8 cellular contexts compared by ENCODE assay signal in genomic region chrX:103831342-103831802, GRCh38. TPM values are rescaled to one million over a fixed set of nuclear protein-coding genes. Genes with fewer than 3 reads are reported as not detected.
DNase-seq lines count a peak whose midpoint lies in the region; ATAC-seq and TF ChIP-seq lines count a peak whose summit lies in the region.

No MANE protein-coding gene starts in this region.

- no peak overlapping the region for H3K27ac Mint-ChIP-seq in Caco-2 (ENCODE audit: unreplicated experiment)

- H3K4me3 ChIP-seq in Caco-2 (ENCODE audit: low read depth, low read length) (peak overlapping the region; percentile 69), mucosa of descending colon (no peak overlapping the region), vagina (peak overlapping the region; percentile 54 to 58)

- H3K27ac ChIP-seq in vagina, result peak overlapping the region; percentile 60

- ATAC-seq in GM19463 (IDR thresholded peaks at IDR 0.05; ENCODE audit: unreplicated experiment) (peak; percentile 10), mucosa of descending colon (peak; percentile 10), HG03025 (IDR thresholded peaks at IDR 0.05; ENCODE audit: low FRiP score, unreplicated experiment) (no peak), HG03571 (IDR thresholded peaks at IDR 0.05; ENCODE audit: unreplicated experiment) (no peak)

- intact Hi-C loops in Caco-2 (cut with micrococcal nuclease; ENCODE audit: unreplicated experiment) (loop anchor here (5.0 kb wide), 1 partner anchor 144 kb away; the partner anchor contains the start of gene MORF4L2), mucosa of descending colon (cut with DNase I, micrococcal nuclease) (no loop called here), vagina (cut with DNase I) (no loop called here)

- no TSS peak for BruUV-seq in Caco-2 (replicated peaks; lab: Mats Ljungman, UMichigan)

- peaks cover 2% of the 10 kb centered on the region for H3K27me3 Mint-ChIP-seq in Caco-2 (ENCODE audit: insufficient read depth, unreplicated experiment)

- no peak for TF ChIP-seq POLR2A in vagina (IDR thresholded peaks at IDR 0.05)

- DNase-seq in Caco-2, result no peak
- DNase-seq in NCI-H774 (lab: John Stamatoyannopoulos, UW), result peak; percentile 45
- peak; percentile 73 for DNase-seq in cerebellum (ENCODE audit: low spot score)
- DNase-seq in mucosa of descending colon, result peak in 1 of 3 donors; percentile 62
- DNase-seq in vagina (ENCODE audit: extremely low spot score in 2 of 2), result no peak

- H3K4me1 ChIP-seq in Caco-2 (no peaks in the 10 kb centered on the region), mucosa of descending colon (ENCODE audit: low read depth) (no peaks in the 10 kb centered on the region), vagina (peaks cover 8% of the 10 kb centered on the region)

- H3K36me3 Mint-ChIP-seq in Caco-2 (ENCODE audit: insufficient read depth, unreplicated experiment), result peaks cover 8% of the 10 kb centered on the region

- CTCF ChIA-PET in Caco-2 (lab: Charles Lee), result interaction anchor here (0.8 to 1.4 kb wide), 2 partner anchors 14 to 202 kb away, joined by 4 to 6 read pairs; no protein-coding TSS in a partner anchor

- H3K4me3 Mint-ChIP-seq in Caco-2 (ENCODE audit: unreplicated experiment), result peak overlapping the region; percentile 94

- H3K36me3 ChIP-seq in Caco-2 (ENCODE audit: control insufficient read depth, insufficient read depth, low read length) (no peaks in the 10 kb centered on the region), mucosa of descending colon (ENCODE audit: low read depth) (no peaks in the 10 kb centered on the region), vagina (no peaks in the 10 kb centered on the region)

- no peaks in the 10 kb centered on the region for H3K9me3 Mint-ChIP-seq in Caco-2 (ENCODE audit: unreplicated experiment)

- TF ChIP-seq CTCF in Caco-2 (IDR thresholded peaks at IDR 0.05; ENCODE audit: insufficient read depth in 1 of 2, low read depth in 1 of 2, low read length in 1 of 2, severe bottlenecking in 1 of 2, unreplicated experiment in 1 of 2) (no peak), mucosa of descending colon (IDR thresholded peaks at IDR 0.05) (no peak), vagina (IDR thresholded peaks at IDR 0.05) (no peak)

- H3K27me3 ChIP-seq in Caco-2 (replicated peaks; ENCODE audit: control insufficient read depth, insufficient read depth, low read length) (no peaks in the 10 kb centered on the region), vagina (no peaks in the 10 kb centered on the region)

- POLR2A ChIA-PET in Caco-2 (lab: Charles Lee), result interaction anchor here (0.6 to 1.1 kb wide), 2 partner anchors 144 to 146 kb away, joined by 5 to 14 read pairs; no protein-coding TSS in a partner anchor

- no peaks in the 10 kb centered on the region for H3K9me3 ChIP-seq in Caco-2
- no peaks in the 10 kb centered on the region for H3K9me3 ChIP-seq in mucosa of descending colon
- H3K9me3 ChIP-seq in vagina, result no peaks in the 10 kb centered on the region

- H3K4me1 Mint-ChIP-seq in Caco-2 (ENCODE audit: low read depth, unreplicated experiment), result peaks cover 14% of the 10 kb centered on the region

RNA-seq across cellular contexts. Expression of gene RAB9B, which starts 0.7 kb away (rescaled TPM):
- total RNA-seq in Caco-2 (2022), result 1.4 and 1.6 TPM in 2 replicates
- 24.1 TPM for total RNA-seq in cerebellum
- 1 to 10 TPM in 1 of 3 donors, under 1 TPM in 2; 0.69 to 8.0 (median 0.82) TPM for total RNA-seq in mucosa of descending colon
- 0.98 TPM for total RNA-seq in vagina

RNA-seq across cellular contexts. Expression of gene PLP1, which starts 54.7 kb away (rescaled TPM):
- 3.4 and 3.6 TPM in 2 replicates for total RNA-seq in Caco-2 (2022)
- total RNA-seq in cerebellum, result 74.2 TPM
- 10 to 100 TPM in 1 of 3 donors, 1 to 10 TPM in 2; 3.7 to 65.0 (median 4.9) TPM for total RNA-seq in mucosa of descending colon
- total RNA-seq in vagina, result 8.8 TPM

Comparison
In these comparisons a context has a peak if more than half of its experiments do, and no peak if none do; other contexts are left out.
1. DNase-seq: peak in NCI-H774 (single experiment) and cerebellum (single experiment); none in Caco-2 (0 of 2) and vagina (0 of 2).
2. ATAC-seq: peak in GM19463 (single experiment) and mucosa of descending colon (single experiment); none in HG03025 (single experiment) and HG03571 (single experiment).